Comparison of ENCODE assay signal across 13 cellular contexts in the genomic region with DNA sequence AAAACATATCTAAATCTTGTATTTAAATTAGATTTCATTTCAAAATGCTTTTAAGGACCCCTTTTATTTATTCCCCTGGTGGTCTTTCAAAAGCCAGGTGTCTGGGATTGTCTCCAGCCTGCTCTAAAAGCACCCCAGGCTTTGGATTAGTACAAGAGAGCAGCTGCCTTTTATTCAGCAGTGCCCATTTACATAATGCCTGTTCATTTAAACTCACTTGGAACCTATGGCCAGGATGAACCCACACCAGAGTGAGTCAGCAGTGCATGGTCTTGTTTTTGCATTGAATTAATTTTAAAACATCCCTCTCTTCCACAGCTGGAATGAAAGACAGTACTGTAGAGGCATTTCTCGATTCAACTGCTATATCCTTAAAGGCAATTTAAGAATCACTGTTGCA.
DNase-seq lines count a peak whose midpoint lies in the region; ATAC-seq and TF ChIP-seq lines count a peak whose summit lies in the region.
"Had no signal": no experiment of that assay in that cellular context is flagged by ENCODE, and none has a peak within 500 bp of the region (broad histone marks: within the 10 kb centered on the region; RNA-seq: fewer than 3 reads in every experiment).

No MANE protein-coding gene starts in this region.

- H3K4me3 ChIP-seq in HFF-Myc (replicated peaks; ENCODE audit: low read depth, low read length) (no peak overlapping the region), SJCRH30 (peak overlapping the region; percentile 12)
- H3K4me3 ChIP-seq: body of pancreas had no signal

- H3K36me3 ChIP-seq in SJCRH30 = no peaks in the 10 kb centered on the region

- in situ Hi-C loops in ACHN (cut with HindIII; ENCODE audit: low pct_ligation_motif_present, low pct_unique_long_range_greater_than_20kb, low sequenced_read_pairs) = no loop called here

- H3K4me1 ChIP-seq in SJCRH30 (peaks cover 13% of the 10 kb centered on the region), foreskin keratinocyte (peaks cover 12% of the 10 kb centered on the region)
- H3K4me1 ChIP-seq: body of pancreas had no signal

- no peaks in the 10 kb centered on the region for H3K9me3 ChIP-seq in SJCRH30 (replicated peaks)
- H3K9me3 ChIP-seq: body of pancreas had no signal

- no peaks in the 10 kb centered on the region for H3K27me3 ChIP-seq in SJCRH30
- H3K27me3 ChIP-seq in foreskin keratinocyte = no peaks in the 10 kb centered on the region
- H3K27me3 ChIP-seq: body of pancreas had no signal

- peak; percentile 49 for DNase-seq in ACHN
- DNase-seq in HFF-Myc (ENCODE audit: extremely low read depth, low read depth) = peak; percentile 22
- DNase-seq in SJCRH30 = peak; percentile 58 to 80
- peak in 1 of 2 donors; percentile 67 for DNase-seq in foreskin keratinocyte
- DNase-seq in globus pallidus (ENCODE audit: low spot score) = no peak
- DNase-seq in NK-92 (lab: John Stamatoyannopoulos, UW; ENCODE audit: unreplicated experiment) = no peak
- no peak for DNase-seq in activated CD8-positive, alpha-beta memory T cell treated with anti-CD3 and anti-CD28 coated beads, Interleukin-2, amount 50 U/mL, for 48 hours
- DNase-seq: body of pancreas; hippocampal formation; NCI-H2171; stimulated activated naive CD8-positive, alpha-beta T cell treated with anti-CD3 and anti-CD28 coated beads, Interleukin-15, amount 100 ng/mL, for 72 hours had no signal

- TF ChIP-seq CTCF in HFF-Myc (IDR thresholded peaks at IDR 0.05; ENCODE audit: low read depth, low read length, missing control alignments) = no peak
- no peak for TF ChIP-seq CTCF in foreskin keratinocyte (conservative IDR thresholded peaks at IDR 0.05)

- ATAC-seq in foreskin keratinocyte (peak; percentile 97), GM21737 (IDR thresholded peaks at IDR 0.05; ENCODE audit: unreplicated experiment) (no peak)
- ATAC-seq: body of pancreas; natural killer cell treated with Interleukin-12 subunit alpha and Interleukin-12 subunit beta and Interleukin-15 and Interleukin-18, amount 100 ng/mL, for 72 hours; stimulated activated naive CD8-positive, alpha-beta T cell treated with anti-CD3 and anti-CD28 coated beads, Interleukin-15, amount 100 ng/mL, for 72 hours had no signal

- H3K27ac ChIP-seq in SJCRH30 (peak overlapping the region; percentile 55), foreskin keratinocyte (no peak overlapping the region)
- H3K27ac ChIP-seq: body of pancreas had no signal

Comparison
In these comparisons a context has a peak if more than half of its experiments do, and no peak if none do; other contexts are left out.
1. DNase-seq: peak in ACHN (single experiment), HFF-Myc (single experiment) and SJCRH30 (2 of 2); none in globus pallidus (single experiment), NK-92 (single experiment) and activated CD8-positive, alpha-beta memory T cell treated with anti-CD3 and anti-CD28 coated beads, Interleukin-2, amount 50 U/mL, for 48 hours (single experiment).